In genomic region chr7:5017626-5018025, GRCh38 we compare ENCODE assay signal across 10 cellular contexts. TPM values are rescaled to one million over a fixed set of nuclear protein-coding genes. Genes with fewer than 3 reads are reported as not detected.
"Had no signal": no experiment of that assay in that cellular context is flagged by ENCODE, and none has a peak within 500 bp of the region (broad histone marks: within the 10 kb centered on the region; RNA-seq: fewer than 3 reads in every experiment).

No MANE protein-coding gene starts in this region.

RNA-seq across cellular contexts. Expression of gene MMD2, which starts 58.6 kb away (rescaled TPM):
- total RNA-seq: OCI-LY7, PC-3, PC-9, Peyer's patch, Right ventricle myocardium inferior, Right ventricle myocardium superior, RPMI7951, SJCRH30, SJSA1, SK-MEL-5 had no signal
